Comparison of ENCODE assay signal across 1 cellular context in genomic region chr10:49661291-49661856, GRCh38.
TF ChIP-seq lines count a peak whose summit lies in the region.

No MANE protein-coding gene starts in this region.

TF ChIP-seq in H1, 55 proteins besides CTCF, POLR2A, EP300 and RAD21:
- TF ChIP-seq SIN3A (conservative IDR thresholded peaks at IDR 0.05 in 1 of 2, IDR thresholded peaks at IDR 0.05 in 1 of 2; ENCODE audit: low read depth in 1 of 2, low read length in 2 of 2) (no peak), ATF3 (IDR thresholded peaks at IDR 0.05; ENCODE audit: insufficient read depth, low read depth, low read length) (no peak), NANOG (IDR thresholded peaks at IDR 0.05; ENCODE audit: insufficient read depth, low read depth, low read length, poor library complexity, severe bottlenecking) (no peak), CREB1 (IDR thresholded peaks at IDR 0.05) (no peak), ASH2L (IDR thresholded peaks at IDR 0.05; ENCODE audit: low read length) (no peak), TAF1 (IDR thresholded peaks at IDR 0.05; ENCODE audit: low read depth, low read length) (no peak), GABPA (IDR thresholded peaks at IDR 0.05; ENCODE audit: borderline replicate concordance, insufficient read depth, low read length) (no peak), CHD7 (IDR thresholded peaks at IDR 0.05; ENCODE audit: insufficient replicate concordance, low read length) (no peak), SAP30 (IDR thresholded peaks at IDR 0.05; ENCODE audit: insufficient read depth, insufficient replicate concordance, low read length) (no peak), JUN (IDR thresholded peaks at IDR 0.05; ENCODE audit: low read depth, low read length) (no peak), CHD1 (IDR thresholded peaks at IDR 0.05; ENCODE audit: low read depth, low read length) (no peak), KDM5A (IDR thresholded peaks at IDR 0.05; ENCODE audit: low read length) (no peak), BACH1 (IDR thresholded peaks at IDR 0.05; ENCODE audit: low read length) (no peak), JUND (IDR thresholded peaks at IDR 0.05; ENCODE audit: low read length) (no peak)
